In the genomic region with DNA sequence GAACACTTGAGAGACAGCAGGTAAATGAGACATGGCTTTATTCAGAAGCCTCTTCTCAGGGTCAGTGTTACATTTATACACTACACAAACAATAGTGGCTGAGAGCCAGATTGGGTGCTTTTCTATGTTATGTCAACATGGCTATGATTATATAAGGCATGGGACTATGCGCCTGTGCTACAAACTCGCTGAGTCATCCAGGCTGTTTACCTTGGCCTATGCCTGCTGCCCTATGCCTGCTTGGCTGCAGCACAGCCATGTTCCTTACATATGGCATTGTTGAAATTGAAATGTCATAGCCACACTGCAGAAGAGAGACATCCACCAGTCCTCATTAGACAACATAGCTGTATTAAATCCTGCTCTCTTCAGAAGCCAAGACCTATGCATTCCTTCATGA, we compare ENCODE assay signal across 1 cellular context.
TF ChIP-seq lines count a peak whose summit lies in the region.

No MANE protein-coding gene starts in this region.

TF ChIP-seq in GM23338, 12 proteins besides CTCF, POLR2A, EP300 and RAD21 (continued from another document):
- TF ChIP-seq, protein P1, sequence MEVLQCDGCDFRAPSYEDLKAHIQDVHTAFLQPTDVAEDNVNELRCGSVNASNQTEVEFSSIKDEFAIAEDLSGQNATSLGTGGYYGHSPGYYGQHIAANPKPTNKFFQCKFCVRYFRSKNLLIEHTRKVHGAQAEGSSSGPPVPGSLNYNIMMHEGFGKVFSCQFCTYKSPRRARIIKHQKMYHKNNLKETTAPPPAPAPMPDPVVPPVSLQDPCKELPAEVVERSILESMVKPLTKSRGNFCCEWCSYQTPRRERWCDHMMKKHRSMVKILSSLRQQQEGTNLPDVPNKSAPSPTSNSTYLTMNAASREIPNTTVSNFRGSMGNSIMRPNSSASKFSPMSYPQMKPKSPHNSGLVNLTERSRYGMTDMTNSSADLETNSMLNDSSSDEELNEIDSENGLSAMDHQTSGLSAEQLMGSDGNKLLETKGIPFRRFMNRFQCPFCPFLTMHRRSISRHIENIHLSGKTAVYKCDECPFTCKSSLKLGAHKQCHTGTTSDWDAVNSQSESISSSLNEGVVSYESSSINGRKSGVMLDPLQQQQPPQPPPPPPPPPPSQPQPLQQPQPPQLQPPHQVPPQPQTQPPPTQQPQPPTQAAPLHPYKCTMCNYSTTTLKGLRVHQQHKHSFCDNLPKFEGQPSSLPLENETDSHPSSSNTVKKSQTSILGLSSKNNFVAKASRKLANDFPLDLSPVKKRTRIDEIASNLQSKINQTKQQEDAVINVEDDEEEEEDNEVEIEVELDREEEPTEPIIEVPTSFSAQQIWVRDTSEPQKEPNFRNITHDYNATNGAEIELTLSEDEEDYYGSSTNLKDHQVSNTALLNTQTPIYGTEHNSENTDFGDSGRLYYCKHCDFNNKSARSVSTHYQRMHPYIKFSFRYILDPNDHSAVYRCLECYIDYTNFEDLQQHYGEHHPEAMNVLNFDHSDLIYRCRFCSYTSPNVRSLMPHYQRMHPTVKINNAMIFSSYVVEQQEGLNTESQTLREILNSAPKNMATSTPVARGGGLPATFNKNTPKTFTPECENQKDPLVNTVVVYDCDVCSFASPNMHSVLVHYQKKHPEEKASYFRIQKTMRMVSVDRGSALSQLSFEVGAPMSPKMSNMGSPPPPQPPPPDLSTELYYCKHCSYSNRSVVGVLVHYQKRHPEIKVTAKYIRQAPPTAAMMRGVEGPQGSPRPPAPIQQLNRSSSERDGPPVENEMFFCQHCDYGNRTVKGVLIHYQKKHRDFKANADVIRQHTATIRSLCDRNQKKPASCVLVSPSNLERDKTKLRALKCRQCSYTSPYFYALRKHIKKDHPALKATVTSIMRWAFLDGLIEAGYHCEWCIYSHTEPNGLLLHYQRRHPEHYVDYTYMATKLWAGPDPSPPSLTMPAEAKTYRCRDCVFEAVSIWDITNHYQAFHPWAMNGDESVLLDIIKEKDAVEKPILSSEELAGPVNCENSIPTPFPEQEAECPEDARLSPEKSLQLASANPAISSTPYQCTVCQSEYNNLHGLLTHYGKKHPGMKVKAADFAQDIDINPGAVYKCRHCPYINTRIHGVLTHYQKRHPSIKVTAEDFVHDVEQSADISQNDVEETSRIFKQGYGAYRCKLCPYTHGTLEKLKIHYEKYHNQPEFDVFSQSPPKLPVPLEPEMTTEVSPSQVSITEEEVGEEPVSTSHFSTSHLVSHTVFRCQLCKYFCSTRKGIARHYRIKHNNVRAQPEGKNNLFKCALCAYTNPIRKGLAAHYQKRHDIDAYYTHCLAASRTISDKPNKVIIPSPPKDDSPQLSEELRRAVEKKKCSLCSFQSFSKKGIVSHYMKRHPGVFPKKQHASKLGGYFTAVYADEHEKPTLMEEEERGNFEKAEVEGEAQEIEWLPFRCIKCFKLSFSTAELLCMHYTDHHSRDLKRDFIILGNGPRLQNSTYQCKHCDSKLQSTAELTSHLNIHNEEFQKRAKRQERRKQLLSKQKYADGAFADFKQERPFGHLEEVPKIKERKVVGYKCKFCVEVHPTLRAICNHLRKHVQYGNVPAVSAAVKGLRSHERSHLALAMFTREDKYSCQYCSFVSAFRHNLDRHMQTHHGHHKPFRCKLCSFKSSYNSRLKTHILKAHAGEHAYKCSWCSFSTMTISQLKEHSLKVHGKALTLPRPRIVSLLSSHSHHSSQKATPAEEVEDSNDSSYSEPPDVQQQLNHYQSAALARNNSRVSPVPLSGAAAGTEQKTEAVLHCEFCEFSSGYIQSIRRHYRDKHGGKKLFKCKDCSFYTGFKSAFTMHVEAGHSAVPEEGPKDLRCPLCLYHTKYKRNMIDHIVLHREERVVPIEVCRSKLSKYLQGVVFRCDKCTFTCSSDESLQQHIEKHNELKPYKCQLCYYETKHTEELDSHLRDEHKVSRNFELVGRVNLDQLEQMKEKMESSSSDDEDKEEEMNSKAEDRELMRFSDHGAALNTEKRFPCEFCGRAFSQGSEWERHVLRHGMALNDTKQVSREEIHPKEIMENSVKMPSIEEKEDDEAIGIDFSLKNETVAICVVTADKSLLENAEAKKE (CRISPR knock-in tag; IDR thresholded peaks at IDR 0.05), result no peak
- TF ChIP-seq, protein P2, sequence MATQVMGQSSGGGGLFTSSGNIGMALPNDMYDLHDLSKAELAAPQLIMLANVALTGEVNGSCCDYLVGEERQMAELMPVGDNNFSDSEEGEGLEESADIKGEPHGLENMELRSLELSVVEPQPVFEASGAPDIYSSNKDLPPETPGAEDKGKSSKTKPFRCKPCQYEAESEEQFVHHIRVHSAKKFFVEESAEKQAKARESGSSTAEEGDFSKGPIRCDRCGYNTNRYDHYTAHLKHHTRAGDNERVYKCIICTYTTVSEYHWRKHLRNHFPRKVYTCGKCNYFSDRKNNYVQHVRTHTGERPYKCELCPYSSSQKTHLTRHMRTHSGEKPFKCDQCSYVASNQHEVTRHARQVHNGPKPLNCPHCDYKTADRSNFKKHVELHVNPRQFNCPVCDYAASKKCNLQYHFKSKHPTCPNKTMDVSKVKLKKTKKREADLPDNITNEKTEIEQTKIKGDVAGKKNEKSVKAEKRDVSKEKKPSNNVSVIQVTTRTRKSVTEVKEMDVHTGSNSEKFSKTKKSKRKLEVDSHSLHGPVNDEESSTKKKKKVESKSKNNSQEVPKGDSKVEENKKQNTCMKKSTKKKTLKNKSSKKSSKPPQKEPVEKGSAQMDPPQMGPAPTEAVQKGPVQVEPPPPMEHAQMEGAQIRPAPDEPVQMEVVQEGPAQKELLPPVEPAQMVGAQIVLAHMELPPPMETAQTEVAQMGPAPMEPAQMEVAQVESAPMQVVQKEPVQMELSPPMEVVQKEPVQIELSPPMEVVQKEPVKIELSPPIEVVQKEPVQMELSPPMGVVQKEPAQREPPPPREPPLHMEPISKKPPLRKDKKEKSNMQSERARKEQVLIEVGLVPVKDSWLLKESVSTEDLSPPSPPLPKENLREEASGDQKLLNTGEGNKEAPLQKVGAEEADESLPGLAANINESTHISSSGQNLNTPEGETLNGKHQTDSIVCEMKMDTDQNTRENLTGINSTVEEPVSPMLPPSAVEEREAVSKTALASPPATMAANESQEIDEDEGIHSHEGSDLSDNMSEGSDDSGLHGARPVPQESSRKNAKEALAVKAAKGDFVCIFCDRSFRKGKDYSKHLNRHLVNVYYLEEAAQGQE (IDR thresholded peaks at IDR 0.05; ENCODE audit: unreplicated experiment), result no peak
- no peak for TF ChIP-seq EZH2 (IDR thresholded peaks at IDR 0.05; ENCODE audit: low read depth, unreplicated experiment)
- no peak for TF ChIP-seq NANOG (IDR thresholded peaks at IDR 0.05; ENCODE audit: borderline replicate concordance)
- TF ChIP-seq STAT1 (IDR thresholded peaks at IDR 0.05; ENCODE audit: unreplicated experiment), result no peak
